ENCODE assay signal across 15 cellular contexts in the genomic region with DNA sequence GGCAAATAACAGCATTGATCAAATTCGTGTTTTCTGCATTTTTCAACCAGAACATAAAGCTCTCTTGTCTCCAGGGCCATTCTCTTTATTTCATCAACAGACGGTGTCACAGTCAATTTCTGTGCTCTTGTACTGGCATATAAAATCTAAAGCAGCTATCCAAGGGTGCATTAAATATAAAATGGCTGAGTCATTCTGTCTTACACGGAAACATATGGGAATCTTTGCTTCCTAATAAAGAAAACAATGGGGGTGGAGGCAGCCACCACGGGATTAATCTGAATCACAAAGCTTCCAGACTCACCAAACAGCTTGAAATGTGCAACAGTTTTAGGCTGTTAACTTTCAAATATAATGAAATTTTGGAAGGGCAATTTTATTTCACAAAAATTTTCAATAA.
DNase-seq lines count a peak whose midpoint lies in the region; ATAC-seq and TF ChIP-seq lines count a peak whose summit lies in the region.
"Had no signal": no experiment of that assay in that cellular context is flagged by ENCODE, and none has a peak within 500 bp of the region (broad histone marks: within the 10 kb centered on the region; RNA-seq: fewer than 3 reads in every experiment).

No MANE protein-coding gene starts in this region.

- peak; percentile 41 for DNase-seq in AG04449 (ENCODE audit: low read depth, low spot score)
- peak; percentile 65 for DNase-seq in HFF-Myc (ENCODE audit: extremely low read depth, low read depth)
- peak; percentile 16 for DNase-seq in astrocyte of the hippocampus (ENCODE audit: low read depth, low spot score)
- peak; percentile 11 for DNase-seq in foreskin melanocyte
- no peak for DNase-seq in activated CD4-positive, alpha-beta memory T cell treated with anti-CD3 and anti-CD28 coated beads, Interleukin-2, amount 10 ng/mL, durations not matched to agents 7 days and 5 days
- DNase-seq in NCI-H1436 treated with DMSO at 0.1 percent for 48 hours (lab: John Stamatoyannopoulos, UW) = no peak
- DNase-seq in Right ventricle myocardium inferior (ENCODE audit: missing footprints) = no peak
- DNase-seq: cerebellar nuclear complex; NCI-H1930; NK-92 treated with Interleukin-12 subunit alpha and Interleukin-12 subunit beta, amount 100 ng/mL, for 24 hours; uterus had no signal

- intact Hi-C loops in Right ventricle myocardium inferior (cut with DNase I) = no loop called here

- TF ChIP-seq CTCF in AG04449 (IDR thresholded peaks at IDR 0.05; ENCODE audit: insufficient read depth, low read length, missing control alignments) (no peak), HFF-Myc (IDR thresholded peaks at IDR 0.05; ENCODE audit: low read depth, low read length, missing control alignments) (no peak)

- CTCF ChIA-PET in AG04449 (lab: Yijun Ruan, JAX) = interaction anchor here (0.6 to 0.8 kb wide), 3 partner anchors 11 to 1735 kb away, joined by 3 read pairs; no protein-coding TSS in a partner anchor
- CTCF ChIA-PET in activated CD4-positive, alpha-beta memory T cell treated with anti-CD3 and anti-CD28 coated beads, Interleukin-2, amount 10 ng/mL, durations not matched to agents 7 days and 5 days (lab: Charles Lee) = no interaction called here

- H3K36me3 Mint-ChIP-seq in activated CD4-positive, alpha-beta memory T cell treated with anti-CD3 and anti-CD28 coated beads, Interleukin-2, amount 10 ng/mL, durations not matched to agents 7 days and 5 days (ENCODE audit: low read depth) = no peaks in the 10 kb centered on the region
- H3K36me3 Mint-ChIP-seq: IgD-negative memory B cell had no signal

- H3K9me3 Mint-ChIP-seq in activated CD4-positive, alpha-beta memory T cell treated with anti-CD3 and anti-CD28 coated beads, Interleukin-2, amount 10 ng/mL, durations not matched to agents 7 days and 5 days = peaks cover 3% of the 10 kb centered on the region
- H3K9me3 Mint-ChIP-seq: nephron had no signal

- no peaks in the 10 kb centered on the region for H3K27me3 Mint-ChIP-seq in activated CD4-positive, alpha-beta memory T cell treated with anti-CD3 and anti-CD28 coated beads, Interleukin-2, amount 10 ng/mL, durations not matched to agents 7 days and 5 days

- no peak overlapping the region for H3K4me3 Mint-ChIP-seq in activated CD4-positive, alpha-beta memory T cell treated with anti-CD3 and anti-CD28 coated beads, Interleukin-2, amount 10 ng/mL, durations not matched to agents 7 days and 5 days
- H3K4me3 Mint-ChIP-seq: IgD-negative memory B cell, nephron had no signal

- POLR2A ChIA-PET in AG04449 (lab: Yijun Ruan, JAX) = interaction anchor here (0.7 kb wide), 1 partner anchor 419 kb away, joined by 6 read pairs; no protein-coding TSS in a partner anchor
- POLR2A ChIA-PET in activated CD4-positive, alpha-beta memory T cell treated with anti-CD3 and anti-CD28 coated beads, Interleukin-2, amount 10 ng/mL, durations not matched to agents 7 days and 5 days (lab: Charles Lee) = no interaction called here

- no peak overlapping the region for H3K27ac Mint-ChIP-seq in activated CD4-positive, alpha-beta memory T cell treated with anti-CD3 and anti-CD28 coated beads, Interleukin-2, amount 10 ng/mL, durations not matched to agents 7 days and 5 days
- H3K27ac Mint-ChIP-seq: IgD-negative memory B cell, nephron had no signal

- peaks cover 15% of the 10 kb centered on the region for H3K4me1 Mint-ChIP-seq in activated CD4-positive, alpha-beta memory T cell treated with anti-CD3 and anti-CD28 coated beads, Interleukin-2, amount 10 ng/mL, durations not matched to agents 7 days and 5 days
- H3K4me1 Mint-ChIP-seq: nephron had no signal

- H3K4me3 ChIP-seq in AG04449 (ENCODE audit: low read depth, low read length) = no peak overlapping the region
- H3K4me3 ChIP-seq in HFF-Myc (replicated peaks; ENCODE audit: low read depth, low read length) = no peak overlapping the region
- H3K4me3 ChIP-seq: BLaER1 treated with 17β-estradiol and CSF1 and Interleukin-3, amounts not matched to agents 10 nM and 100 nM; uterus had no signal

- ATAC-seq in GM18519 (IDR thresholded peaks at IDR 0.05; ENCODE audit: low FRiP score, unreplicated experiment) (no peak), Right ventricle myocardium inferior (no peak)

Comparison
In these comparisons a context has a peak if more than half of its experiments do, and no peak if none do; other contexts are left out.
1. DNase-seq: peak in AG04449 (single experiment), HFF-Myc (single experiment), astrocyte of the hippocampus (single experiment) and foreskin melanocyte (single experiment); none in activated CD4-positive, alpha-beta memory T cell treated with anti-CD3 and anti-CD28 coated beads, Interleukin-2, amount 10 ng/mL, durations not matched to agents 7 days and 5 days (single experiment), NCI-H1436 treated with DMSO at 0.1 percent for 48 hours (single experiment) and Right ventricle myocardium inferior (single experiment).